ENCODE assay signal across 18 cellular contexts in genomic region chr6:105669232-105669631, GRCh38.
DNase-seq lines count a peak whose midpoint lies in the region; ATAC-seq, FAIRE-seq and TF ChIP-seq lines count a peak whose summit lies in the region.
"Had no signal": no experiment of that assay in that cellular context is flagged by ENCODE, and none has a peak within 500 bp of the region (broad histone marks: within the 10 kb centered on the region; RNA-seq: fewer than 3 reads in every experiment).

No MANE protein-coding gene starts in this region.

- POLR2A ChIA-PET in H1 (lab: Charles Lee; ENCODE audit: partially characterized antibody), result no interaction called here

- no CpG with 5 or more reads among the region's 5 CpGs for WGBS in H9 (ENCODE audit: extremely low coverage, insufficient read length, low lambda C conversion rate)
- 92% methylated on average over 5 of the region's 5 CpGs; no CpG with 5 or more reads in 1 of the 2 experiments for WGBS in H1 (ENCODE audit: extremely low coverage in 1 of 2, insufficient coverage in 1 of 2, insufficient read length in 1 of 2, insufficient replicate concordance in 2 of 2, low coverage in 1 of 2, low lambda C conversion rate in 2 of 2, missing lambda C conversion rate in 1 of 2), 2 experiments

- H3K23me2 ChIP-seq in H9 (ENCODE audit: insufficient read length, low read depth, low read length, poor library complexity, severe bottlenecking) (no peaks in the 10 kb centered on the region), H1 (ENCODE audit: low read depth, low read length) (no peaks in the 10 kb centered on the region)

- TF ChIP-seq CTCF in H9 (conservative IDR thresholded peaks at IDR 0.05), result no peak
- no peak for TF ChIP-seq CTCF in H1 (IDR thresholded peaks at IDR 0.05; ENCODE audit: control extremely low read depth in 1 of 3, insufficient read depth in 1 of 3, low read depth in 1 of 3, low read length in 3 of 3)

- no peak overlapping the region for H3K4me3 ChIP-seq in H1 (ENCODE audit: extremely low read depth in 1 of 4, insufficient read depth in 2 of 4, low read depth in 3 of 4, low read length in 4 of 4)
- H3K4me3 ChIP-seq: BLaER1 treated with 17β-estradiol and CSF1 and Interleukin-3, amounts not matched to agents 10 nM and 100 nM had no signal

- H3K36me3 Mint-ChIP-seq in H9 (ENCODE audit: insufficient read depth in 1 of 3, low read depth in 3 of 3), result peaks cover 0 to 21% (median 0%) of the 10 kb centered on the region in 3 experiments; a peak in 5 of 7 replicates
- H3K36me3 Mint-ChIP-seq in activated T-helper 2 cell treated with anti-CD3 and anti-CD28 coated beads, Interferon-gamma antibody, Interleukin-2, Interleukin-4, amounts not matched to agents 10 μg/mL and 5 μg/mL and 100 μg/mL, durations not matched to agents 14 hours and 24 hours and 36 hours (ENCODE audit: low read depth), result peaks cover 12% of the 10 kb centered on the region

- no peak overlapping the region for H2AK5ac ChIP-seq in H9 (ENCODE audit: insufficient read length, low read length)
- no peak overlapping the region for H2AK5ac ChIP-seq in H1 (ENCODE audit: low read depth, low read length)

- no peaks in the 10 kb centered on the region for H3K27me3 Mint-ChIP-seq in H9 (ENCODE audit: low read depth)
- peaks cover 8% of the 10 kb centered on the region for H3K27me3 Mint-ChIP-seq in activated T-helper 2 cell treated with anti-CD3 and anti-CD28 coated beads, Interferon-gamma antibody, Interleukin-2, Interleukin-4, amounts not matched to agents 10 μg/mL and 5 μg/mL and 100 μg/mL, durations not matched to agents 14 hours and 24 hours and 36 hours (ENCODE audit: low read depth)

- H3K4me3 Mint-ChIP-seq in H9, result no peak overlapping the region
- H3K4me3 Mint-ChIP-seq in activated T-helper 2 cell treated with anti-CD3 and anti-CD28 coated beads, Interferon-gamma antibody, Interleukin-2, Interleukin-4, amounts not matched to agents 10 μg/mL and 5 μg/mL and 100 μg/mL, durations not matched to agents 14 hours and 24 hours and 36 hours (ENCODE audit: low read depth), result no peak overlapping the region
- H3K4me3 Mint-ChIP-seq: CD4-positive, CD25-positive, alpha-beta regulatory T cell; HFFc6 had no signal

- H3K14ac ChIP-seq in H9 (ENCODE audit: insufficient read depth, low read length) (peak overlapping the region; percentile 56), H1 (ENCODE audit: insufficient read length) (no peak overlapping the region)

- H2BK20ac ChIP-seq in H9 (ENCODE audit: low read depth, low read length, poor library complexity, severe bottlenecking) (no peak overlapping the region), H1 (ENCODE audit: low read length) (no peak overlapping the region)

- no peak overlapping the region for H2BK15ac ChIP-seq in H9 (ENCODE audit: low read depth, low read length)
- no peak overlapping the region for H2BK15ac ChIP-seq in H1 (ENCODE audit: low read length)

- H3K56ac ChIP-seq in H9 (ENCODE audit: insufficient read length, low read depth, low read length) (no peak overlapping the region), H1 (replicated peaks; ENCODE audit: insufficient read length, low read depth, low read length) (no peak overlapping the region)

- no peaks in the 10 kb centered on the region for H3K4me1 ChIP-seq in H9 (ENCODE audit: insufficient read depth, low read length)
- no peaks in the 10 kb centered on the region for H3K4me1 ChIP-seq in H1 (replicated peaks in 1 of 4; ENCODE audit: control insufficient read depth in 3 of 4, insufficient read depth in 4 of 4, low read length in 3 of 4)

- no peak overlapping the region for H3T11ph ChIP-seq in H9 (ENCODE audit: low read length)

- H3K9ac ChIP-seq in H9 (ENCODE audit: extremely low read depth, insufficient read length, low read length) (no peak overlapping the region), H1 (replicated peaks in 1 of 4; ENCODE audit: extremely low read depth in 1 of 4, low read depth in 3 of 4, low read length in 3 of 4) (no peak overlapping the region)
- H3K9ac ChIP-seq: BLaER1 treated with 17β-estradiol and CSF1 and Interleukin-3, amounts not matched to agents 10 nM and 100 nM had no signal

- H3K79me2 ChIP-seq in H9 (ENCODE audit: insufficient read depth, low read length) (no peaks in the 10 kb centered on the region), H1 (ENCODE audit: control insufficient read depth in 1 of 2, insufficient read depth in 2 of 2, low read length in 2 of 2) (no peaks in the 10 kb centered on the region)

- no peak for ATAC-seq in GM21423 (IDR thresholded peaks at IDR 0.05; ENCODE audit: unreplicated experiment)
- ATAC-seq: HepG2 had no signal

- FAIRE-seq in H1 (lab: Jason Lieb, UNC), result no peak
- FAIRE-seq: G401.6, GM12891, HepG2, HTR-8/SVneo had no signal

- H3K79me1 ChIP-seq in H9 (ENCODE audit: insufficient read depth, low read depth, low read length, poor library complexity, severe bottlenecking), result no peaks in the 10 kb centered on the region
- H3K79me1 ChIP-seq in H1 (ENCODE audit: low read depth, low read length), result no peaks in the 10 kb centered on the region

- no peak overlapping the region for H4K8ac ChIP-seq in H9 (replicated peaks; ENCODE audit: insufficient read length, low read depth, low read length)
- H4K8ac ChIP-seq in H1 (ENCODE audit: extremely low read depth, insufficient read depth, low read length), result no peak overlapping the region

- H3K4ac ChIP-seq in H9 (ENCODE audit: low read depth, low read length) (no peak overlapping the region), H1 (replicated peaks; ENCODE audit: insufficient read length, low read depth, low read length) (no peak overlapping the region)

- no peak for TF ChIP-seq RAD21 in H1 (IDR thresholded peaks at IDR 0.05 in 1 of 2, conservative IDR thresholded peaks at IDR 0.05 in 1 of 2; ENCODE audit: low read depth in 2 of 2, low read length in 2 of 2)

- no peak overlapping the region for H4K5ac ChIP-seq in H9 (ENCODE audit: insufficient read length, low read depth, low read length)
- no peak overlapping the region for H4K5ac ChIP-seq in H1 (ENCODE audit: insufficient read length, low read depth, low read length)

- H2BK120ac ChIP-seq in H9 (ENCODE audit: low read depth, low read length, poor library complexity, severe bottlenecking), result no peak overlapping the region
- H2BK120ac ChIP-seq in H1 (replicated peaks; ENCODE audit: low read depth, low read length), result no peak overlapping the region

- H3K9me3 ChIP-seq in H9 (ENCODE audit: control insufficient read depth, low read depth, low read length), result no peaks in the 10 kb centered on the region
- H3K9me3 ChIP-seq in H1 (ENCODE audit: insufficient read depth in 2 of 2, low read depth in 1 of 2, low read length in 1 of 2), result no peaks in the 10 kb centered on the region

- no peak for TF ChIP-seq POLR2A in H1 (IDR thresholded peaks at IDR 0.05; ENCODE audit: control extremely low read depth in 1 of 2, low read depth in 2 of 2, low read length in 2 of 2)

- H2AFZ ChIP-seq in H9 (ENCODE audit: low read length) (no peak overlapping the region), H1 (ENCODE audit: low read length) (no peak overlapping the region)

- no peak overlapping the region for H4K91ac ChIP-seq in H9 (ENCODE audit: insufficient read length, low read depth, low read length)
- peak overlapping the region; percentile 64 for H4K91ac ChIP-seq in H1 (replicated peaks; ENCODE audit: insufficient read length, low read length)

- H3K23ac ChIP-seq in H9 (ENCODE audit: insufficient read length, low read depth, low read length) (no peak overlapping the region), H1 (ENCODE audit: insufficient read length) (no peak overlapping the region)

- intact Hi-C loops in activated T-helper 2 cell treated with anti-CD3 and anti-CD28 coated beads, Interferon-gamma antibody, Interleukin-2, Interleukin-4, amounts not matched to agents 10 μg/mL and 5 μg/mL and 100 μg/mL, durations not matched to agents 14 hours and 24 hours and 36 hours (cut with micrococcal nuclease), result no loop called here

- H3K18ac ChIP-seq in H9 (ENCODE audit: insufficient read length, low read depth, low read length), result no peak overlapping the region
- no peak overlapping the region for H3K18ac ChIP-seq in H1 (ENCODE audit: extremely low read depth, low read length)

- H3K27me3 ChIP-seq in H9 (ENCODE audit: insufficient read depth, low read length) (no peaks in the 10 kb centered on the region), H1 (replicated peaks in 1 of 4; ENCODE audit: control insufficient read depth in 3 of 4, extremely low read depth in 1 of 4, insufficient read depth in 3 of 4, low read length in 3 of 4) (no peaks in the 10 kb centered on the region)
- H3K27me3 ChIP-seq: BLaER1 treated with 17β-estradiol and CSF1 and Interleukin-3, amounts not matched to agents 10 nM and 100 nM had no signal

- H3K4me2 ChIP-seq in H9 (ENCODE audit: insufficient read depth, insufficient read length, low read length) (no peak overlapping the region), H1 (ENCODE audit: insufficient read depth in 1 of 2, low read depth in 2 of 2, low read length in 2 of 2) (no peak overlapping the region)
- H3K4me2 ChIP-seq: BLaER1 treated with 17β-estradiol and CSF1 and Interleukin-3, amounts not matched to agents 10 nM and 100 nM had no signal

- CTCF ChIA-PET in H1 (lab: Charles Lee; ENCODE audit: partially characterized antibody), result no interaction called here

- H3K4me1 Mint-ChIP-seq in H9, result peaks cover 10 to 20% of the 10 kb centered on the region in 2 experiments
- peaks cover 9% of the 10 kb centered on the region for H3K4me1 Mint-ChIP-seq in activated T-helper 2 cell treated with anti-CD3 and anti-CD28 coated beads, Interferon-gamma antibody, Interleukin-2, Interleukin-4, amounts not matched to agents 10 μg/mL and 5 μg/mL and 100 μg/mL, durations not matched to agents 14 hours and 24 hours and 36 hours (ENCODE audit: low read depth)

- H4K20me1 ChIP-seq in H9 (ENCODE audit: control insufficient read depth, insufficient read depth, insufficient read length), result no peaks in the 10 kb centered on the region
- no peaks in the 10 kb centered on the region for H4K20me1 ChIP-seq in H1 (replicated peaks in 1 of 2; ENCODE audit: control insufficient read depth in 1 of 2, insufficient read depth in 2 of 2, low read length in 2 of 2)
- H4K20me1 ChIP-seq: BLaER1 treated with 17β-estradiol and CSF1 and Interleukin-3, amounts not matched to agents 10 nM and 100 nM had no signal

- H2BK12ac ChIP-seq in H9 (ENCODE audit: insufficient read length, low read depth, low read length) (no peak overlapping the region), H1 (ENCODE audit: low read depth, low read length) (no peak overlapping the region)

- TF ChIP-seq EP300 in H1 (IDR thresholded peaks at IDR 0.05; ENCODE audit: borderline replicate concordance in 1 of 2, low read depth in 2 of 2, low read length in 2 of 2), result no peak

- H2BK5ac ChIP-seq in H9 (ENCODE audit: insufficient read length, low read length) (no peak overlapping the region), H1 (ENCODE audit: low read depth, low read length) (no peak overlapping the region)

- DNase-seq in Daoy (ENCODE audit: low read depth) (peak; percentile 18), H9 (peak; percentile 59), NCI-H69 (lab: John Stamatoyannopoulos, UW) (peak; percentile 40), H1 (ENCODE audit: low read depth in 1 of 2, low spot score in 2 of 2) (no peak), H4 (ENCODE audit: low spot score) (no peak), NCI-H2196 (lab: John Stamatoyannopoulos, UW; ENCODE audit: unreplicated experiment) (no peak)
- no peak for DNase-seq in activated T-helper 2 cell treated with anti-CD3 and anti-CD28 coated beads, Interferon-gamma antibody, Interleukin-2, Interleukin-4, amounts not matched to agents 10 μg/mL and 5 μg/mL and 100 μg/mL, durations not matched to agents 14 hours and 24 hours and 36 hours (ENCODE audit: low spot score)
- DNase-seq: ACHN; CD4-positive, CD25-positive, alpha-beta regulatory T cell; DMS53; H7; HFFc6 had no signal

- H3K27ac ChIP-seq in H9 (ENCODE audit: insufficient read length, low read depth, low read length), result no peak overlapping the region
- no peak overlapping the region for H3K27ac ChIP-seq in H1 (ENCODE audit: low read depth, low read length)
- H3K27ac ChIP-seq: BLaER1 treated with 17β-estradiol and CSF1 and Interleukin-3, amounts not matched to agents 10 nM and 100 nM had no signal

- H3K27ac Mint-ChIP-seq in H9, result peak overlapping the region in 1 of 3 experiments; percentile 57; a peak in 1 of 7 replicates
- no peak overlapping the region for H3K27ac Mint-ChIP-seq in activated T-helper 2 cell treated with anti-CD3 and anti-CD28 coated beads, Interferon-gamma antibody, Interleukin-2, Interleukin-4, amounts not matched to agents 10 μg/mL and 5 μg/mL and 100 μg/mL, durations not matched to agents 14 hours and 24 hours and 36 hours
- H3K27ac Mint-ChIP-seq: CD4-positive, CD25-positive, alpha-beta regulatory T cell; HFFc6 had no signal

- no peaks in the 10 kb centered on the region for H3K36me3 ChIP-seq in H1 (ENCODE audit: control insufficient read depth in 2 of 4, insufficient read depth in 4 of 4, low read length in 3 of 4)
- H3K36me3 ChIP-seq: BLaER1 treated with 17β-estradiol and CSF1 and Interleukin-3, amounts not matched to agents 10 nM and 100 nM had no signal

- peaks cover 0 to 14% of the 10 kb centered on the region in 2 experiments; a peak in 4 of 5 replicates for H3K9me3 Mint-ChIP-seq in H9
- peaks cover 38% of the 10 kb centered on the region for H3K9me3 Mint-ChIP-seq in activated T-helper 2 cell treated with anti-CD3 and anti-CD28 coated beads, Interferon-gamma antibody, Interleukin-2, Interleukin-4, amounts not matched to agents 10 μg/mL and 5 μg/mL and 100 μg/mL, durations not matched to agents 14 hours and 24 hours and 36 hours
- H3K9me3 Mint-ChIP-seq: HFFc6 had no signal

Comparison
In these comparisons a context has a peak if more than half of its experiments do, and no peak if none do; other contexts are left out.
1. DNase-seq: peak in Daoy (single experiment), H9 (single experiment) and NCI-H69 (single experiment); none in H1 (0 of 2), activated T-helper 2 cell treated with anti-CD3 and anti-CD28 coated beads, Interferon-gamma antibody, Interleukin-2, Interleukin-4, amounts not matched to agents 10 μg/mL and 5 μg/mL and 100 μg/mL, durations not matched to agents 14 hours and 24 hours and 36 hours (single experiment), H4 (single experiment) and NCI-H2196 (single experiment).